2 cellular contexts compared by ENCODE assay signal in genomic region chr11:103110406-103110805, GRCh38.
TF ChIP-seq lines count a peak whose summit lies in the region.

No MANE protein-coding gene starts in this region.

TF ChIP-seq in A549, 52 proteins besides CTCF, POLR2A, EP300 and RAD21 (continued from another document):
- TF ChIP-seq, protein P1, sequence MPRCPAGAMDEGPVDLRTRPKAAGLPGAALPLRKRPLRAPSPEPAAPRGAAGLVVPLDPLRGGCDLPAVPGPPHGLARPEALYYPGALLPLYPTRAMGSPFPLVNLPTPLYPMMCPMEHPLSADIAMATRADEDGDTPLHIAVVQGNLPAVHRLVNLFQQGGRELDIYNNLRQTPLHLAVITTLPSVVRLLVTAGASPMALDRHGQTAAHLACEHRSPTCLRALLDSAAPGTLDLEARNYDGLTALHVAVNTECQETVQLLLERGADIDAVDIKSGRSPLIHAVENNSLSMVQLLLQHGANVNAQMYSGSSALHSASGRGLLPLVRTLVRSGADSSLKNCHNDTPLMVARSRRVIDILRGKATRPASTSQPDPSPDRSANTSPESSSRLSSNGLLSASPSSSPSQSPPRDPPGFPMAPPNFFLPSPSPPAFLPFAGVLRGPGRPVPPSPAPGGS (IDR thresholded peaks at IDR 0.05) = no peak
- TF ChIP-seq TFCP2L1 (CRISPR knock-in tag; IDR thresholded peaks at IDR 0.05) = no peak
- TF ChIP-seq ELK1 (IDR thresholded peaks at IDR 0.05; ENCODE audit: low read depth, low read length) = no peak
- TF ChIP-seq HEYL (CRISPR knock-in tag; IDR thresholded peaks at IDR 0.05) = no peak
- no peak for TF ChIP-seq GATA3 (IDR thresholded peaks at IDR 0.05; ENCODE audit: borderline replicate concordance)

TF ChIP-seq in HepG2, 621 proteins besides CTCF, POLR2A, EP300 and RAD21 (continued from another document):
- TF ChIP-seq TEAD3 (CRISPR knock-in tag; optimal IDR thresholded peaks at IDR 0.05; ENCODE audit: borderline replicate concordance) (no peak), KLF12 (CRISPR knock-in tag; IDR thresholded peaks at IDR 0.05; ENCODE audit: borderline replicate concordance) (no peak)
TF ChIP-seq in HepG2: peak in this region for 0.
